In the genomic region with DNA sequence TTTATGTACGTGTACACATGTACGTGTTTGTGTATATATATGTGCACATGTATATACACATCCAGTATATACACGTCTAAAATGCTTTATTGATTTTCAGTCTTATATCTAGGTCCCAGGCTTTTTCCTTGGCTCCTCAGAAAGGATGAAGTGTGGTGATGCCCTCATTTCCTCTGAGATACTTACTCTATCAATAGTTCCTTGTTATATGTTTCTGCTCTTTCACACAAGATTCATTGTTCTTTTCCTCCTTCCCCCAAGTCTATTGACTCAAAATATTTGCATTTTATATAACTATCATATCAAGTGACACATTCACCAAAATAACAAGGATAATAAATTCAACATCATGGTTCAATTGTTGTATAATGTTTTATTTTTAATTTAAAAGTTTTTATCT, we compare ENCODE assay signal across 22 cellular contexts.
"Had no signal": no experiment of that assay in that cellular context is flagged by ENCODE, and none has a peak within 500 bp of the region (broad histone marks: within the 10 kb centered on the region; RNA-seq: fewer than 3 reads in every experiment).

No MANE protein-coding gene starts in this region.

- H3K36me3 Mint-ChIP-seq: mesothelial cell of epicardium, naive B cell, neural progenitor cell had no signal

- H3K27me3 Mint-ChIP-seq: naive B cell; natural killer cell treated with Interleukin-12 subunit alpha and Interleukin-12 subunit beta and Interleukin-15 and Interleukin-18, amount 100 ng/mL, for 72 hours; progenitor cell of endocrine pancreas; stimulated activated naive CD8-positive, alpha-beta T cell treated with anti-CD3 and anti-CD28 coated beads, Interleukin-15, amount 100 ng/mL, for 72 hours had no signal

- ATAC-seq: gastrocnemius medialis; left lobe of liver; mucosa of descending colon; natural killer cell treated with Interleukin-12 subunit alpha and Interleukin-12 subunit beta and Interleukin-15 and Interleukin-18, amount 100 ng/mL, for 72 hours; right lobe of liver; stimulated activated naive CD8-positive, alpha-beta T cell treated with anti-CD3 and anti-CD28 coated beads, Interleukin-15, amount 100 ng/mL, for 72 hours; upper lobe of right lung had no signal

- H3K9me3 Mint-ChIP-seq: neural progenitor cell had no signal

- H3K4me3 Mint-ChIP-seq: mesothelial cell of epicardium; naive B cell; natural killer cell treated with Interleukin-12 subunit alpha and Interleukin-12 subunit beta and Interleukin-15 and Interleukin-18, amount 100 ng/mL, for 72 hours; neural progenitor cell; stimulated activated naive CD8-positive, alpha-beta T cell treated with anti-CD3 and anti-CD28 coated beads, Interleukin-15, amount 100 ng/mL, for 72 hours had no signal

- DNase-seq: dermis blood vessel endothelial cell; effector memory CD4-positive, alpha-beta T cell; gastrocnemius medialis; head of caudate nucleus; mesenchymal stem cell; mucosa of descending colon; naive B cell; right lobe of liver; stimulated activated CD4-positive, alpha-beta T cell treated with anti-CD3 and anti-CD28 coated beads, Interleukin-12 subunit alpha, Interleukin-12 subunit beta, amount 100 ng/mL, for 4 hours; stimulated activated CD4-positive, alpha-beta T cell treated with anti-CD3 and anti-CD28 coated beads, Interleukin-1b, Interleukin-23, amount 100 ng/mL, for 48 hours; stimulated activated CD4-positive, alpha-beta T cell treated with anti-CD3 and anti-CD28 coated beads, Interleukin-4, amount 100 ng/mL, for 1 hour; stimulated activated CD8-positive, alpha-beta memory T cell treated with anti-CD3 and anti-CD28 coated beads, Interleukin-4, amount 100 ng/mL, for 48 hours; stimulated activated naive CD4-positive, alpha-beta T cell; stimulated activated naive CD8-positive, alpha-beta T cell treated with anti-CD3 and anti-CD28 coated beads, Interleukin-15, amount 100 ng/mL, for 72 hours; transverse colon; upper lobe of right lung; uterus had no signal

- H3K27ac Mint-ChIP-seq: mesothelial cell of epicardium; naive B cell; natural killer cell treated with Interleukin-12 subunit alpha and Interleukin-12 subunit beta and Interleukin-15 and Interleukin-18, amount 100 ng/mL, for 72 hours; neural progenitor cell; progenitor cell of endocrine pancreas; stimulated activated naive CD8-positive, alpha-beta T cell treated with anti-CD3 and anti-CD28 coated beads, Interleukin-15, amount 100 ng/mL, for 72 hours had no signal

- H3K4me1 Mint-ChIP-seq: mesothelial cell of epicardium; naive B cell; neural progenitor cell; stimulated activated naive CD8-positive, alpha-beta T cell treated with anti-CD3 and anti-CD28 coated beads, Interleukin-15, amount 100 ng/mL, for 72 hours had no signal
